ENCODE assay signal across 6 cellular contexts in genomic region chr7:104652865-104653264, GRCh38.
"Had no signal": no experiment of that assay in that cellular context is flagged by ENCODE, and none has a peak within 500 bp of the region (broad histone marks: within the 10 kb centered on the region; RNA-seq: fewer than 3 reads in every experiment).

No MANE protein-coding gene starts in this region.

- DNase-seq: IMR-90, KBM-7 had no signal

- FAIRE-seq: HepG2, HTR-8/SVneo, K562 had no signal

- H3K27ac ChIP-seq: HL-60 had no signal

- H3K4me3 ChIP-seq: K562 had no signal

- ATAC-seq: HepG2, K562 had no signal
